In the genomic region with DNA sequence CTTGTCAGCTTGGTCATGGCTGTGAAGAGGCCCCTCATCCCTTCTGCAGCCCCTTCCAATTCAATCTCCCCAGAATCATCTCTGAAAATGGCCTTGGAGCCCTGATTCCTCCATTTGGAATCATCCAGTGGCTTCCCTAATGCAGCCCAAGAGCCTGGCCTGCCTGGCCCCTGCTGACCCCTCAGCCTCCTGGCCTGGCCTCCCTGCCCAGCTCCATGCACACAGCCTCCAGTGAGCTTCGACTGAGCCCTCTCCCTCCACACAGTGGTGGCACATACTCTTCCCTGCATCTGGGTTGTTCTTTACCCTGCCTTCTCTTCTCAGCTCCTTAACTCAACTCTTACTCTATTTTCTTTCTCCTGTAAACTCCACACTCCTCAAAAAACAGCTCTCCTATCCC, we compare ENCODE assay signal across 12 cellular contexts.
DNase-seq lines count a peak whose midpoint lies in the region; ATAC-seq and TF ChIP-seq lines count a peak whose summit lies in the region.
"Had no signal": no experiment of that assay in that cellular context is flagged by ENCODE, and none has a peak within 500 bp of the region (broad histone marks: within the 10 kb centered on the region; RNA-seq: fewer than 3 reads in every experiment).

No MANE protein-coding gene starts in this region.

- peak overlapping the region; percentile 44 for H3K4me3 Mint-ChIP-seq in endothelial cell (ENCODE audit: unreplicated experiment)
- no peak overlapping the region for H3K4me3 Mint-ChIP-seq in nephron
- H3K4me3 Mint-ChIP-seq in progenitor cell of endocrine pancreas (ENCODE audit: low read depth) = no peak overlapping the region

- TF ChIP-seq CTCF in endothelial cell (IDR thresholded peaks at IDR 0.05; ENCODE audit: unreplicated experiment) = no peak
- TF ChIP-seq CTCF in nephron (IDR thresholded peaks at IDR 0.05; ENCODE audit: unreplicated experiment in 3 of 3) = no peak
- no peak for TF ChIP-seq CTCF in progenitor cell of endocrine pancreas (IDR thresholded peaks at IDR 0.05; ENCODE audit: unreplicated experiment)

- intact Hi-C loops in sciatic nerve (cut with DNase I) = no loop called here

- DNase-seq in D341Med (ENCODE audit: low spot score) = peak; percentile 6
- no peak for DNase-seq in endothelial cell (ENCODE audit: low spot score)
- DNase-seq in sciatic nerve (ENCODE audit: low spot score) = peak; percentile 23
- no peak for DNase-seq in NCI-H1436 (lab: John Stamatoyannopoulos, UW)
- DNase-seq in progenitor cell of endocrine pancreas (ENCODE audit: low spot score, unreplicated experiment) = no peak
- DNase-seq: BE2C; CD4-positive, alpha-beta memory T cell; DMS153; DMS79 treated with DMSO at 0.1 percent for 48 hours; EL had no signal

- no peaks in the 10 kb centered on the region for H3K36me3 Mint-ChIP-seq in endothelial cell (ENCODE audit: low read depth, unreplicated experiment)
- H3K36me3 Mint-ChIP-seq in nephron (ENCODE audit: low read depth) = no peaks in the 10 kb centered on the region
- H3K36me3 Mint-ChIP-seq in progenitor cell of endocrine pancreas (ENCODE audit: insufficient read depth) = no peaks in the 10 kb centered on the region
- H3K36me3 Mint-ChIP-seq: CD4-positive, alpha-beta memory T cell had no signal

- peaks cover 8% of the 10 kb centered on the region for H3K4me1 Mint-ChIP-seq in endothelial cell (ENCODE audit: unreplicated experiment)
- peaks cover 39% of the 10 kb centered on the region for H3K4me1 Mint-ChIP-seq in nephron
- H3K4me1 Mint-ChIP-seq in progenitor cell of endocrine pancreas (ENCODE audit: low read depth) = no peaks in the 10 kb centered on the region
- H3K4me1 Mint-ChIP-seq: CD4-positive, alpha-beta memory T cell had no signal

- H3K27ac Mint-ChIP-seq in endothelial cell (ENCODE audit: unreplicated experiment) (no peak overlapping the region), nephron (peak overlapping the region in 2 of 3 experiments; percentile 20 to 29), progenitor cell of endocrine pancreas (no peak overlapping the region)
- H3K27ac Mint-ChIP-seq: CD4-positive, alpha-beta memory T cell had no signal

- H3K9me3 Mint-ChIP-seq in endothelial cell (ENCODE audit: unreplicated experiment) (no peaks in the 10 kb centered on the region), nephron (peaks cover 10% of the 10 kb centered on the region), progenitor cell of endocrine pancreas (ENCODE audit: low read depth) (no peaks in the 10 kb centered on the region)

- ATAC-seq in sciatic nerve (no peak), GM18861 (IDR thresholded peaks at IDR 0.05; ENCODE audit: unreplicated experiment) (no peak)

- peaks cover 3% of the 10 kb centered on the region for H3K27me3 Mint-ChIP-seq in endothelial cell (ENCODE audit: unreplicated experiment)
- H3K27me3 Mint-ChIP-seq in nephron (ENCODE audit: low read depth) = peaks cover 13% of the 10 kb centered on the region
- H3K27me3 Mint-ChIP-seq in progenitor cell of endocrine pancreas = peaks cover 15% of the 10 kb centered on the region

Comparison
In these comparisons a context has a peak if more than half of its experiments do, and no peak if none do; other contexts are left out.
1. DNase-seq: peak in D341Med (single experiment) and sciatic nerve (single experiment); none in endothelial cell (single experiment), NCI-H1436 (single experiment) and progenitor cell of endocrine pancreas (single experiment).
2. H3K27ac Mint-ChIP-seq: peak in nephron (2 of 3); none in endothelial cell (single experiment) and progenitor cell of endocrine pancreas (single experiment).